ENCODE assay signal across 8 cellular contexts in the genomic region with DNA sequence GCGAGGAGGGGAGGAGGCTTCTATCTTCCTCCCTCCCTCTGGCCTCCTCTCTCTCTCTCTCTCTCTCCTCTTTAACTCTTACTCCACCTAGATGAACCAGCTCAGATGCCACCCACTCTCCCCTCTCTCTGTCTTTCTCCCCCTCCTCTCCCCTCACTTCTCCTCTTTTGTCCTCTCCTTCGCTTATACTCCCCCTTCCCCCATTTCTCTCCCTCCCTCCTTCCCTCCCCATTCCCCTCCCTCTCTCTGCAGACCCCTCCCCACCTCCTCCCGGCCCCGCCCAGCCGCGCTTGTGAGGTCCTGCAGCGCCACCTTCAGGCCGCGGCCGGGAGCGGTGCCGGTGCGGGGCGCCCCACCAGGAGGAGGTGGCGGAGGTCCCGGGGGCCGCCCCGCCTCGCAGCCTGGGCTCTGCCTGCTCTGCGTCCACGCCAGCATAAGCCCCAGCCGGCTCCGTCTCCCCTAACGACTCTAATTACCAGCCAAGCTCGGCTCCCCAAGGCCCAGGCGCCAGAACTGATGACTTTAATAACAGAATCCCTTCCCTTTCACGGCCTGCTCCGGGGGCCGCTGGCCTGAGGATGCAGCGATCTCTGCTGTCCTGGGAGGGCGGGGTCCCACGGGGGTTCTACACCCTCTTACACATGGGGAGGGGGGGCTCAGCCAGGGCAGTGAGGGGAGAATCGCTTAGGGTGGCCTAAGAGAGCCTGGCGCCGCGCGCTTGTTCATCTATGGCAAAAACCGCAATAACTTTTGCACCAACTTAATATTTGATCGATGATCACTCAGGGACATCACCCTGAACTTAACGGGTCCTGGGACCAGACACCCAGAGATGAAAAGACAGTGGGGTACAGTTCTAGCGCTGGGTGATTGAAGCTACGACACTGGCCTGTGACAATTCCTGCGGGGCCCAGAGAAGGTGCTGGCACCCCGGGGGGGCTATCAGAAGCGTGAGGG.
DNase-seq lines count a peak whose midpoint lies in the region; ATAC-seq, FAIRE-seq and TF ChIP-seq lines count a peak whose summit lies in the region.

No MANE protein-coding gene starts in this region.

- no peak for TF ChIP-seq POLR2A in H54 (IDR thresholded peaks at IDR 0.05; ENCODE audit: low read depth, low read length)

- H3K4me1 Mint-ChIP-seq in activated T-cell treated with anti-CD3 and anti-CD28 coated beads, Interleukin-2, amount 50 U/mL, for 24 hours (ENCODE audit: low read depth) = no peaks in the 10 kb centered on the region
- H3K4me1 Mint-ChIP-seq in natural killer cell treated with Interleukin-12 subunit alpha and Interleukin-12 subunit beta and Interleukin-15 and Interleukin-18, amount 100 ng/mL, for 72 hours (ENCODE audit: low read depth in 2 of 2) = peaks cover 0 to 2% of the 10 kb centered on the region in 2 donors

- peak; percentile 45 for DNase-seq in activated T-cell treated with anti-CD3 and anti-CD28 coated beads, Interleukin-2, amount 50 U/mL, for 24 hours
- DNase-seq in activated T-cell treated with anti-CD3 and anti-CD28 coated beads for 4 hours (no peak), epithelial cell of proximal tubule (ENCODE audit: low read depth) (no peak), aorta (peak; percentile 82 to 92), SIG-M5 treated with dmso at 0.1 percent for 504 hours (lab: John Stamatoyannopoulos, UW; ENCODE audit: unreplicated experiment) (no peak), H54 (ENCODE audit: insufficient read length, low spot score) (no peak)
- peak; percentile 63 for DNase-seq in natural killer cell treated with Interleukin-12 subunit alpha and Interleukin-12 subunit beta and Interleukin-15 and Interleukin-18, amount 100 ng/mL, for 72 hours (ENCODE audit: low spot score)

- H3K36me3 Mint-ChIP-seq in activated T-cell treated with anti-CD3 and anti-CD28 coated beads, Interleukin-2, amount 50 U/mL, for 24 hours (ENCODE audit: low read depth) = no peaks in the 10 kb centered on the region
- H3K36me3 Mint-ChIP-seq in natural killer cell treated with Interleukin-12 subunit alpha and Interleukin-12 subunit beta and Interleukin-15 and Interleukin-18, amount 100 ng/mL, for 72 hours = no peaks in the 10 kb centered on the region

- peaks cover 71% of the 10 kb centered on the region for H3K27me3 Mint-ChIP-seq in activated T-cell treated with anti-CD3 and anti-CD28 coated beads, Interleukin-2, amount 50 U/mL, for 24 hours
- peaks cover 26 to 35% of the 10 kb centered on the region in 2 donors for H3K27me3 Mint-ChIP-seq in natural killer cell treated with Interleukin-12 subunit alpha and Interleukin-12 subunit beta and Interleukin-15 and Interleukin-18, amount 100 ng/mL, for 72 hours

- intact Hi-C loops in aorta (cut with DNase I) = loop anchor here (2.0 to 5.0 kb wide), 7 partner anchors 174 to 849 kb away; a partner anchor contains a TSS

- no peaks in the 10 kb centered on the region for H3K36me3 ChIP-seq in aorta (ENCODE audit: control insufficient read depth in 1 of 2, insufficient read depth in 2 of 2, low read length in 1 of 2)

- H3K4me3 ChIP-seq in epithelial cell of proximal tubule (ENCODE audit: low read depth, low read length) = peak overlapping the region; percentile 29
- peak overlapping the region in 1 of 2 donors; percentile 22 for H3K4me3 ChIP-seq in aorta (ENCODE audit: low read length in 2 of 2)

- H3K27me3 ChIP-seq in aorta (ENCODE audit: control insufficient read depth in 1 of 2, insufficient read depth in 2 of 2, low read length in 1 of 2) = no peaks in the 10 kb centered on the region

- WGBS in aorta, 2 donors = 18 to 19% methylated on average over 43 to 45 of the region's 45 CpGs

- H3K27ac Mint-ChIP-seq in activated T-cell treated with anti-CD3 and anti-CD28 coated beads, Interleukin-2, amount 50 U/mL, for 24 hours = no peak overlapping the region
- no peak overlapping the region for H3K27ac Mint-ChIP-seq in natural killer cell treated with Interleukin-12 subunit alpha and Interleukin-12 subunit beta and Interleukin-15 and Interleukin-18, amount 100 ng/mL, for 72 hours

- no peak overlapping the region for H3K4me3 Mint-ChIP-seq in activated T-cell treated with anti-CD3 and anti-CD28 coated beads, Interleukin-2, amount 50 U/mL, for 24 hours
- no peak overlapping the region for H3K4me3 Mint-ChIP-seq in natural killer cell treated with Interleukin-12 subunit alpha and Interleukin-12 subunit beta and Interleukin-15 and Interleukin-18, amount 100 ng/mL, for 72 hours

- no peaks in the 10 kb centered on the region for H3K9me3 ChIP-seq in aorta (ENCODE audit: control insufficient read depth, low read length)

- H3K4me1 ChIP-seq in aorta (ENCODE audit: control insufficient read depth in 1 of 2, insufficient read depth in 2 of 2, low read length in 2 of 2) = peaks cover 0 to 6% of the 10 kb centered on the region in 2 donors

- ATAC-seq in SK-N-SH treated with all-trans-retinoic acid at 6 μM for 48 hours = peak; percentile 73
- peak in 1 of 2 donors; percentile 40 for ATAC-seq in natural killer cell treated with Interleukin-12 subunit alpha and Interleukin-12 subunit beta and Interleukin-15 and Interleukin-18, amount 100 ng/mL, for 72 hours
- ATAC-seq in aorta (ENCODE audit: low FRiP score) = peak; percentile 80

- TF ChIP-seq CTCF in epithelial cell of proximal tubule (conservative IDR thresholded peaks at IDR 0.05; ENCODE audit: low read depth, low read length) = peak; percentile 70

- H3K9me3 Mint-ChIP-seq in activated T-cell treated with anti-CD3 and anti-CD28 coated beads, Interleukin-2, amount 50 U/mL, for 24 hours = peaks cover 4% of the 10 kb centered on the region
- peaks cover under 1% of the 10 kb centered on the region for H3K9me3 Mint-ChIP-seq in natural killer cell treated with Interleukin-12 subunit alpha and Interleukin-12 subunit beta and Interleukin-15 and Interleukin-18, amount 100 ng/mL, for 72 hours

- peak overlapping the region in 1 of 2 donors; percentile 95 for H3K27ac ChIP-seq in aorta (ENCODE audit: low read depth in 1 of 2, low read length in 2 of 2)

- no peak for FAIRE-seq in H54 (lab: Jason Lieb, UNC)

TF ChIP-seq in SK-N-SH treated with all-trans-retinoic acid at 6 μM for 48 hours, 23 proteins besides CTCF, POLR2A, EP300 and RAD21 (continues in another document):
- TF ChIP-seq, protein P1, sequence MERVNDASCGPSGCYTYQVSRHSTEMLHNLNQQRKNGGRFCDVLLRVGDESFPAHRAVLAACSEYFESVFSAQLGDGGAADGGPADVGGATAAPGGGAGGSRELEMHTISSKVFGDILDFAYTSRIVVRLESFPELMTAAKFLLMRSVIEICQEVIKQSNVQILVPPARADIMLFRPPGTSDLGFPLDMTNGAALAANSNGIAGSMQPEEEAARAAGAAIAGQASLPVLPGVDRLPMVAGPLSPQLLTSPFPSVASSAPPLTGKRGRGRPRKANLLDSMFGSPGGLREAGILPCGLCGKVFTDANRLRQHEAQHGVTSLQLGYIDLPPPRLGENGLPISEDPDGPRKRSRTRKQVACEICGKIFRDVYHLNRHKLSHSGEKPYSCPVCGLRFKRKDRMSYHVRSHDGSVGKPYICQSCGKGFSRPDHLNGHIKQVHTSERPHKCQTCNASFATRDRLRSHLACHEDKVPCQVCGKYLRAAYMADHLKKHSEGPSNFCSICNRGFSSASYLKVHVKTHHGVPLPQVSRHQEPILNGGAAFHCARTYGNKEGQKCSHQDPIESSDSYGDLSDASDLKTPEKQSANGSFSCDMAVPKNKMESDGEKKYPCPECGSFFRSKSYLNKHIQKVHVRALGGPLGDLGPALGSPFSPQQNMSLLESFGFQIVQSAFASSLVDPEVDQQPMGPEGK (CRISPR knock-in tag; IDR thresholded peaks at IDR 0.05; ENCODE audit: borderline replicate concordance) = no peak
- TF ChIP-seq ZNF70 (CRISPR knock-in tag; IDR thresholded peaks at IDR 0.05) (no peak), RARB (CRISPR knock-in tag; IDR thresholded peaks at IDR 0.05) (no peak), GLIS3 (CRISPR knock-in tag; IDR thresholded peaks at IDR 0.05) (no peak), PPARA (CRISPR knock-in tag; IDR thresholded peaks at IDR 0.05; ENCODE audit: borderline replicate concordance) (no peak), ZFP3 (CRISPR knock-in tag; IDR thresholded peaks at IDR 0.05) (no peak), ZNF8 (CRISPR knock-in tag; IDR thresholded peaks at IDR 0.05) (no peak), CSDC2 (CRISPR knock-in tag; IDR thresholded peaks at IDR 0.05) (no peak), ARNTL (CRISPR knock-in tag; IDR thresholded peaks at IDR 0.05; ENCODE audit: borderline replicate concordance, low read depth) (no peak)
- TF ChIP-seq, protein P2, sequence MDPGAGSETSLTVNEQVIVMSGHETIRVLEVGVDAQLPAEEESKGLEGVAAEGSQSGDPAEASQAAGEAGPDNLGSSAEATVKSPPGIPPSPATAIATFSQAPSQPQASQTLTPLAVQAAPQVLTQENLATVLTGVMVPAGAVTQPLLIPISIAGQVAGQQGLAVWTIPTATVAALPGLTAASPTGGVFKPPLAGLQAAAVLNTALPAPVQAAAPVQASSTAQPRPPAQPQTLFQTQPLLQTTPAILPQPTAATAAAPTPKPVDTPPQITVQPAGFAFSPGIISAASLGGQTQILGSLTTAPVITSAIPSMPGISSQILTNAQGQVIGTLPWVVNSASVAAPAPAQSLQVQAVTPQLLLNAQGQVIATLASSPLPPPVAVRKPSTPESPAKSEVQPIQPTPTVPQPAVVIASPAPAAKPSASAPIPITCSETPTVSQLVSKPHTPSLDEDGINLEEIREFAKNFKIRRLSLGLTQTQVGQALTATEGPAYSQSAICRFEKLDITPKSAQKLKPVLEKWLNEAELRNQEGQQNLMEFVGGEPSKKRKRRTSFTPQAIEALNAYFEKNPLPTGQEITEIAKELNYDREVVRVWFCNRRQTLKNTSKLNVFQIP (CRISPR knock-in tag; IDR thresholded peaks at IDR 0.05; ENCODE audit: borderline replicate concordance, low read depth) = no peak
- TF ChIP-seq, protein P3, sequence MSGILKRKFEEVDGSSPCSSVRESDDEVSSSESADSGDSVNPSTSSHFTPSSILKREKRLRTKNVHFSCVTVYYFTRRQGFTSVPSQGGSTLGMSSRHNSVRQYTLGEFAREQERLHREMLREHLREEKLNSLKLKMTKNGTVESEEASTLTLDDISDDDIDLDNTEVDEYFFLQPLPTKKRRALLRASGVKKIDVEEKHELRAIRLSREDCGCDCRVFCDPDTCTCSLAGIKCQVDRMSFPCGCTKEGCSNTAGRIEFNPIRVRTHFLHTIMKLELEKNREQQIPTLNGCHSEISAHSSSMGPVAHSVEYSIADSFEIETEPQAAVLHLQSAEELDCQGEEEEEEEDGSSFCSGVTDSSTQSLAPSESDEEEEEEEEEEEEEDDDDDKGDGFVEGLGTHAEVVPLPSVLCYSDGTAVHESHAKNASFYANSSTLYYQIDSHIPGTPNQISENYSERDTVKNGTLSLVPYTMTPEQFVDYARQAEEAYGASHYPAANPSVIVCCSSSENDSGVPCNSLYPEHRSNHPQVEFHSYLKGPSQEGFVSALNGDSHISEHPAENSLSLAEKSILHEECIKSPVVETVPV (CRISPR knock-in tag; IDR thresholded peaks at IDR 0.05) = no peak

Comparison
In these comparisons a context has a peak if more than half of its experiments do, and no peak if none do; other contexts are left out.
1. DNase-seq: peak in activated T-cell treated with anti-CD3 and anti-CD28 coated beads, Interleukin-2, amount 50 U/mL, for 24 hours (single experiment), natural killer cell treated with Interleukin-12 subunit alpha and Interleukin-12 subunit beta and Interleukin-15 and Interleukin-18, amount 100 ng/mL, for 72 hours (single experiment) and aorta (2 of 2); none in activated T-cell treated with anti-CD3 and anti-CD28 coated beads for 4 hours (single experiment), epithelial cell of proximal tubule (single experiment), SIG-M5 treated with dmso at 0.1 percent for 504 hours (single experiment) and H54 (single experiment).